8 cellular contexts compared by ENCODE assay signal in genomic region chr11:88543902-88544655, GRCh38.
DNase-seq lines count a peak whose midpoint lies in the region; ATAC-seq and TF ChIP-seq lines count a peak whose summit lies in the region.

No MANE protein-coding gene starts in this region.

- DNase-seq in ELF-1 (ENCODE audit: low read depth, low spot score) (peak; percentile 85), SJSA1 (ENCODE audit: low read depth in 1 of 2, low spot score in 2 of 2) (peak; percentile 56 to 63), globus pallidus (ENCODE audit: low spot score) (peak; percentile 72), pons (ENCODE audit: low spot score) (peak; percentile 90), upper lobe of right lung (peak; percentile 78)
- peak; percentile 77 for DNase-seq in Jurkat, Clone E6-1 (ENCODE audit: low read depth, low spot score)
- peak; percentile 61 for DNase-seq in activated gamma-delta T cell treated with anti-CD3 and anti-CD28 coated beads, Interleukin-2, amount 50 U/mL, for 16 hours (ENCODE audit: low read depth)

- intact Hi-C loops in upper lobe of right lung (cut with DNase I): no loop called here

- peak; percentile 88 for TF ChIP-seq CTCF in upper lobe of right lung (IDR thresholded peaks at IDR 0.05)

- H3K36me3 ChIP-seq in SJSA1 (no peaks in the 10 kb centered on the region), upper lobe of right lung (no peaks in the 10 kb centered on the region)

- H3K27me3 ChIP-seq in SJSA1 (replicated peaks): no peaks in the 10 kb centered on the region
- H3K27me3 ChIP-seq in upper lobe of right lung: no peaks in the 10 kb centered on the region

- H3K9me3 ChIP-seq in SJSA1 (replicated peaks) (no peaks in the 10 kb centered on the region), upper lobe of right lung (no peaks in the 10 kb centered on the region)

- H3K27ac ChIP-seq in SJSA1 (0 out of 2 replicates have a peak overlapping the region, but pooled peaks have one; percentile 12), upper lobe of right lung (no peak overlapping the region)

- H3K4me3 ChIP-seq in Jurkat, Clone E6-1 (ENCODE audit: low read length): no peak overlapping the region
- H3K4me3 ChIP-seq in SJSA1 (no peak overlapping the region), upper lobe of right lung (no peak overlapping the region)

- H3K4me1 ChIP-seq in SJSA1 (replicated peaks) (peaks cover 4% of the 10 kb centered on the region), upper lobe of right lung (peaks cover 3% of the 10 kb centered on the region)

- ATAC-seq in GM21717 (IDR thresholded peaks at IDR 0.05; ENCODE audit: unreplicated experiment) (peak; percentile 99), upper lobe of right lung (peak; percentile 100)
